In the genomic region with DNA sequence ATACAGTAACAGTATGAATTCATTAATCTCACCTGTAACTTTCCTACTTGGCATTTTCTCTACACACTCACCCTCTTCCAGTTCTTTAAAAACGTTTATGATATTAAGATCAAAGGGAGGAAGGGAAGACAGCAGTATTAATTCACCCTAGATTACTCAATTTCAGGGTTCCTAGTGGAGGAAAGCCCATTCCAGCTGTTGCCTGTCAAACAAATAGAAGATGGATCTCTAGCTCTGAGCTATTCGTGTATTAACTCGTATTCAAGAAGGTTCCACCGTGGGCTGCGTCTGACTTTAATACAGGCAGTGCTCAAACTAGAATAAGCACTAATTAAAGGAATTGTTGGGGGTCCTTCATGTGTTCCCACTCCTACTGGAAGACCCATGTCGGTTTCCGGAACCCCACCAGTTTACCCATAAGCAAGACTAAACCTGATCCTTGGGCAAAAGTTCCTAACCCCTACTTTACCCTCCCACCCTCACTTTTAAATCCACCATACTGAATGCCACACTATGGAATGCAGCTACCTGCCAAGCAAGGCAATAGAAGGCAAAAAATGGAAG, we compare ENCODE assay signal across 10 cellular contexts. TPM values are rescaled to one million over a fixed set of nuclear protein-coding genes. Genes with fewer than 3 reads are reported as not detected.
DNase-seq lines count a peak whose midpoint lies in the region; ATAC-seq and TF ChIP-seq lines count a peak whose summit lies in the region.
"Had no signal": no experiment of that assay in that cellular context is flagged by ENCODE, and none has a peak within 500 bp of the region (broad histone marks: within the 10 kb centered on the region; RNA-seq: fewer than 3 reads in every experiment).

No MANE protein-coding gene starts in this region.

- TF ChIP-seq RAD21 in HCT116 (IDR thresholded peaks at IDR 0.05; ENCODE audit: low read depth), result no peak

- peaks cover 9% of the 10 kb centered on the region for H3K4me1 Mint-ChIP-seq in Caco-2 (ENCODE audit: low read depth, unreplicated experiment)
- H3K4me1 Mint-ChIP-seq in mesothelial cell of epicardium, result peaks cover 15% of the 10 kb centered on the region
- H3K4me1 Mint-ChIP-seq in CD14-positive monocyte, result peaks cover 17% of the 10 kb centered on the region

- intact Hi-C loops in Caco-2 (cut with micrococcal nuclease; ENCODE audit: unreplicated experiment), result loop anchor here (1.0 to 5.0 kb wide), 2 partner anchors 31 to 464 kb away; no protein-coding TSS in a partner anchor
- intact Hi-C loops in HCT116 (cut with micrococcal nuclease), result no loop called here
- intact Hi-C loops in CD14-positive monocyte (cut with micrococcal nuclease), result no loop called here

- H3K4me3 Mint-ChIP-seq in Caco-2 (ENCODE audit: unreplicated experiment) (peak overlapping the region; percentile 68), mesothelial cell of epicardium (peak overlapping the region; percentile 68), CD14-positive monocyte (peak overlapping the region in 1 of 2 donors; percentile 51)

- no TSS peak for BruUV-seq in Caco-2 (replicated peaks; lab: Mats Ljungman, UMichigan)
- BruUV-seq in HCT116 (replicated peaks; lab: Mats Ljungman, UMichigan), result no TSS peak

- no peaks in the 10 kb centered on the region for H3K9me2 ChIP-seq in HCT116 (ENCODE audit: insufficient read depth)

- H3K9me3 ChIP-seq in Caco-2 (no peaks in the 10 kb centered on the region), HCT116 (ENCODE audit: control insufficient read depth in 1 of 2, insufficient read depth in 1 of 2, low read depth in 1 of 2, low read length in 2 of 2) (no peaks in the 10 kb centered on the region), WERI-Rb-1 (ENCODE audit: severe bottlenecking) (no peaks in the 10 kb centered on the region)

- H3K36me3 ChIP-seq in Caco-2 (ENCODE audit: control insufficient read depth, insufficient read depth, low read length) (no peaks in the 10 kb centered on the region), HCT116 (ENCODE audit: control insufficient read depth in 1 of 2, insufficient read depth in 2 of 2, low read length in 2 of 2) (peaks cover 29 to 39% of the 10 kb centered on the region in 2 experiments), WERI-Rb-1 (peaks cover 34% of the 10 kb centered on the region)

- H4K20me1 ChIP-seq in HCT116 (ENCODE audit: insufficient read depth), result peaks cover 32% of the 10 kb centered on the region

- peaks cover 58% of the 10 kb centered on the region for H3K36me3 Mint-ChIP-seq in Caco-2 (ENCODE audit: insufficient read depth, unreplicated experiment)
- H3K36me3 Mint-ChIP-seq in mesothelial cell of epicardium, result peaks cover 14% of the 10 kb centered on the region
- peaks cover 41 to 43% of the 10 kb centered on the region in 2 donors for H3K36me3 Mint-ChIP-seq in CD14-positive monocyte

- peak overlapping the region; percentile 68; the same call in 1 of the 2 replicates for H3K4me3 ChIP-seq in Caco-2 (ENCODE audit: low read depth, low read length)
- H3K4me3 ChIP-seq in HCT116 (replicated peaks in 1 of 2; ENCODE audit: low read depth in 1 of 2, low read length in 2 of 2), result no peak overlapping the region
- H3K4me3 ChIP-seq in WERI-Rb-1 (ENCODE audit: low read depth, low read length), result peak overlapping the region; percentile 96

- peaks cover 33% of the 10 kb centered on the region for H3K79me2 ChIP-seq in HCT116 (ENCODE audit: insufficient read depth, low read length)

- peak overlapping the region; percentile 52 for H3K27ac Mint-ChIP-seq in Caco-2 (ENCODE audit: unreplicated experiment)
- no peak overlapping the region for H3K27ac Mint-ChIP-seq in mesothelial cell of epicardium
- no peak overlapping the region for H3K27ac Mint-ChIP-seq in CD14-positive monocyte

- no peak for DNase-seq in Caco-2
- no peak for DNase-seq in HCT116 (ENCODE audit: low read depth, low spot score)
- no peak for DNase-seq in WERI-Rb-1
- no peak for DNase-seq in mesothelial cell of epicardium (ENCODE audit: low spot score in 2 of 2, unreplicated experiment in 2 of 2)
- DNase-seq in stimulated activated naive CD4-positive, alpha-beta T cell (lab: John Stamatoyannopoulos, UW), result no peak
- DNase-seq in stimulated activated CD4-positive, alpha-beta T cell treated with anti-CD3 and anti-CD28 coated beads, Interleukin-2, amount 100 ng/mL, for 24 hours, result no peak
- DNase-seq in activated effector memory CD4-positive, alpha-beta T cell treated with Interleukin-2 at 50 U/mL for 16 hours, result no peak
- no peak for DNase-seq in CD14-positive monocyte (ENCODE audit: low spot score)
- DNase-seq: activated T-cell treated with anti-CD3 and anti-CD28 coated beads, Interleukin-2, amount 50 U/mL, for 48 hours; Right ventricle myocardium superior had no signal

- no peak overlapping the region for H2AFZ ChIP-seq in HCT116 (ENCODE audit: low read depth, low read length, poor library complexity, severe bottlenecking)

- H3K27me3 ChIP-seq in Caco-2 (replicated peaks; ENCODE audit: control insufficient read depth, insufficient read depth, low read length) (no peaks in the 10 kb centered on the region), HCT116 (ENCODE audit: insufficient read depth, low read length) (no peaks in the 10 kb centered on the region), WERI-Rb-1 (ENCODE audit: insufficient read depth, low read depth, severe bottlenecking) (no peaks in the 10 kb centered on the region)

- H3K4me2 ChIP-seq in HCT116 (ENCODE audit: low read length), result peak overlapping the region; percentile 76

- no peak overlapping the region for H3K9ac ChIP-seq in HCT116 (ENCODE audit: low read length)

- no peak for TF ChIP-seq POLR2A in HCT116 (IDR thresholded peaks at IDR 0.05; ENCODE audit: borderline replicate concordance, extremely low read depth, insufficient read depth, insufficient read length)

- H3K27ac ChIP-seq in HCT116 (ENCODE audit: low read depth, low read length) (no peak overlapping the region; the same call in 1 of the 2 replicates), WERI-Rb-1 (peak overlapping the region; percentile 92)

- RAD21 ChIA-PET in HCT116 (lab: Charles Lee; ENCODE audit: low non-redundant PET in 1 of 2, low total read pairs in 2 of 2, uncharacterized antibody in 2 of 2, unreplicated experiment in 2 of 2), result no interaction called here

- CTCF ChIA-PET in Caco-2 (lab: Charles Lee), result no interaction called here
- CTCF ChIA-PET in HCT116 (lab: Charles Lee), result interaction anchor here (0.8 to 1.3 kb wide), 2 partner anchors 9 to 463 kb away, joined by 4 read pairs; no protein-coding TSS in a partner anchor

- no peaks in the 10 kb centered on the region for H3K9me3 Mint-ChIP-seq in Caco-2 (ENCODE audit: unreplicated experiment)
- H3K9me3 Mint-ChIP-seq in mesothelial cell of epicardium, result no peaks in the 10 kb centered on the region
- H3K9me3 Mint-ChIP-seq in CD14-positive monocyte, result peaks cover 0 to 4% (median 0%) of the 10 kb centered on the region in 7 donors

- TF ChIP-seq CTCF in Caco-2 (IDR thresholded peaks at IDR 0.05; ENCODE audit: insufficient read depth in 1 of 2, low read depth in 1 of 2, low read length in 1 of 2, severe bottlenecking in 1 of 2, unreplicated experiment in 1 of 2) (no peak), HCT116 (IDR thresholded peaks at IDR 0.05 in 2 of 3, conservative IDR thresholded peaks at IDR 0.05 in 1 of 3; ENCODE audit: borderline replicate concordance in 1 of 3, insufficient read depth in 1 of 3, low read depth in 2 of 3, low read length in 2 of 3) (no peak), WERI-Rb-1 (IDR thresholded peaks at IDR 0.05; ENCODE audit: low read depth, low read length) (no peak), mesothelial cell of epicardium (IDR thresholded peaks at IDR 0.05; ENCODE audit: unreplicated experiment) (no peak), CD14-positive monocyte (IDR thresholded peaks at IDR 0.05) (no peak)

- no peaks in the 10 kb centered on the region for H3K27me3 Mint-ChIP-seq in Caco-2 (ENCODE audit: insufficient read depth, unreplicated experiment)
- H3K27me3 Mint-ChIP-seq in mesothelial cell of epicardium (ENCODE audit: low read depth), result no peaks in the 10 kb centered on the region
- H3K27me3 Mint-ChIP-seq in CD14-positive monocyte (ENCODE audit: low read depth in 3 of 3), result peaks cover 21 to 38% (median 25%) of the 10 kb centered on the region in 3 donors

- H3K4me1 ChIP-seq in Caco-2, result peaks cover 11% of the 10 kb centered on the region; the same call in 1 of the 2 replicates
- peaks cover 3 to 34% of the 10 kb centered on the region in 2 experiments; a peak in 3 of 4 replicates for H3K4me1 ChIP-seq in HCT116 (ENCODE audit: control insufficient read depth in 1 of 2, insufficient read depth in 2 of 2, low read length in 2 of 2)

- no peak for ATAC-seq in HCT116

- POLR2A ChIA-PET in Caco-2 (lab: Charles Lee) (interaction anchor here (0.6 to 1.4 kb wide), 2 partner anchors 73 to 107 kb away, joined by 3 to 7 read pairs; a partner anchor contains a TSS), HCT116 (lab: Charles Lee) (no interaction called here)

TF ChIP-seq in HCT116, 20 proteins besides CTCF, POLR2A, EP300 and RAD21 (continues in another document):
- TF ChIP-seq YY1 (IDR thresholded peaks at IDR 0.05; ENCODE audit: extremely low read depth, insufficient replicate concordance, low read depth, low read length) (no peak), EGR1 (IDR thresholded peaks at IDR 0.05; ENCODE audit: low read depth) (no peak), ZFX (IDR thresholded peaks at IDR 0.05) (no peak), JUND (IDR thresholded peaks at IDR 0.05) (no peak)

RNA-seq across cellular contexts. Expression of a gene that starts 2.1 kb away (rescaled TPM):
- total RNA-seq in Caco-2 (2022) (4.6 and 5.9 TPM in 2 replicates), HCT116 (2021; ENCODE audit: unreplicated experiment) (1.5 TPM), mesothelial cell of epicardium (4.1 to 4.6 TPM (median 4.4 TPM) in 3 replicates)
- 0.22 and 0.43 TPM in 2 replicates for polyA plus RNA-seq in HCT116 (2012)
- polyA plus RNA-seq in CD14-positive monocyte, result not detected

RNA-seq across cellular contexts. Expression of a gene that starts 49.0 kb away (rescaled TPM):
- total RNA-seq in Caco-2 (2022) (146 and 150 TPM in 2 replicates), HCT116 (2021; ENCODE audit: unreplicated experiment) (271 TPM), mesothelial cell of epicardium (145 to 148 TPM (median 145 TPM) in 3 replicates)
- 137 and 168 TPM in 2 replicates for polyA plus RNA-seq in HCT116 (2012)
- polyA plus RNA-seq in CD14-positive monocyte, result 10 to 100 TPM; 24.2 to 49.1 TPM

Comparison
In these comparisons a context has a peak if more than half of its experiments do, and no peak if none do; other contexts are left out.
1. H3K4me3 ChIP-seq: peak in Caco-2 (single experiment) and WERI-Rb-1 (single experiment); none in HCT116 (0 of 2).